In the genomic region with DNA sequence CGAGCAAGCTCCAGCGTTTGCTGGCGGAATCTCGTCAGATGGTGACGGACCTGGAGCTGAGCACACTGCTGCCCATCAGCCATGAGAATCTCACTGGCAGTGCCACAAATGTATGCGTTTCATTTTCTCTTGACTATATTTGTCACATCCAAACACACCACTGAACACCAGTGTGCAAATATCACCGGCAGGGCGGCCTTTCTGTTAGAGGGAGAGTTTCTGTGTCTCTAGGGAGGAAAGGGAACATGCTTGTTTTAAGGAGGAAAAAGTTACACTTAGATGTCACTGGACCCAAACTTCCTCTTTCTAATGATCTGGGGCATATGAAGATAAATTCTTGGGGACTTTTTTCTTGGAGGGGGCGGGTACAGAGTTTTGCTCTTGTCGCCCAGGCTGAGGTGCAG, we compare ENCODE assay signal across 14 cellular contexts. TPM values are rescaled to one million over a fixed set of nuclear protein-coding genes. Genes with fewer than 3 reads are reported as not detected.
DNase-seq lines count a peak whose midpoint lies in the region; ATAC-seq and TF ChIP-seq lines count a peak whose summit lies in the region.
"Had no signal": no experiment of that assay in that cellular context is flagged by ENCODE, and none has a peak within 500 bp of the region (broad histone marks: within the 10 kb centered on the region; RNA-seq: fewer than 3 reads in every experiment).

No MANE protein-coding gene starts in this region.

- TF ChIP-seq CTCF in chondrocyte (IDR thresholded peaks at IDR 0.05), result no peak

- no peaks in the 10 kb centered on the region for H3K36me3 Mint-ChIP-seq in stimulated activated memory B cell treated with anti-CD40 and anti-IgM and Interleukin-4, amounts not matched to agents 10 μg/mL and 1 μg/mL and 100 μg/mL, for 72 hours
- peaks cover 3% of the 10 kb centered on the region for H3K36me3 Mint-ChIP-seq in chondrocyte (ENCODE audit: low read depth)
- H3K36me3 Mint-ChIP-seq: activated CD4-positive, alpha-beta memory T cell treated with anti-CD3 and anti-CD28 coated beads for 36 hours had no signal

- ATAC-seq in HG03108 (IDR thresholded peaks at IDR 0.05; ENCODE audit: unreplicated experiment), result peak; percentile 54
- ATAC-seq in stimulated activated memory B cell treated with anti-CD40 and anti-IgM and Interleukin-4, amounts not matched to agents 10 μg/mL and 1 μg/mL and 100 μg/mL, for 72 hours, result peak; percentile 98
- no peak for ATAC-seq in left colon

- DNase-seq in activated effector memory CD4-positive, alpha-beta T cell treated with anti-CD3 and anti-CD28 coated beads, Interleukin-2, amount 50 U/mL, for 16 hours, result peak; percentile 4
- no peak for DNase-seq in activated effector memory CD4-positive, alpha-beta T cell treated with Interleukin-2 at 50 U/mL for 16 hours
- DNase-seq in OCI-M1 (lab: John Stamatoyannopoulos, UW) (peak; percentile 49), T1000 (lab: John Stamatoyannopoulos, UW) (no peak), left colon (no peak), chondrocyte (ENCODE audit: low spot score) (no peak)
- DNase-seq: activated CD4-positive, alpha-beta memory T cell treated with anti-CD3 and anti-CD28 coated beads for 36 hours; Caco-2; H7; NCI-H1105 treated with DMSO at 0.1 percent for 48 hours; NCI-H446 treated with DMSO at 0.1 percent for 48 hours had no signal

- intact Hi-C loops in left colon (cut with DNase I, micrococcal nuclease), result no loop called here

- H3K4me1 Mint-ChIP-seq in stimulated activated memory B cell treated with anti-CD40 and anti-IgM and Interleukin-4, amounts not matched to agents 10 μg/mL and 1 μg/mL and 100 μg/mL, for 72 hours, result peaks cover 50% of the 10 kb centered on the region
- no peaks in the 10 kb centered on the region for H3K4me1 Mint-ChIP-seq in chondrocyte (ENCODE audit: low read depth)

- H3K27me3 Mint-ChIP-seq in stimulated activated memory B cell treated with anti-CD40 and anti-IgM and Interleukin-4, amounts not matched to agents 10 μg/mL and 1 μg/mL and 100 μg/mL, for 72 hours, result no peaks in the 10 kb centered on the region
- no peaks in the 10 kb centered on the region for H3K27me3 Mint-ChIP-seq in chondrocyte (ENCODE audit: low read depth)
- H3K27me3 Mint-ChIP-seq: activated CD4-positive, alpha-beta memory T cell treated with anti-CD3 and anti-CD28 coated beads for 36 hours had no signal

- peak overlapping the region; percentile 69 for H3K4me3 Mint-ChIP-seq in stimulated activated memory B cell treated with anti-CD40 and anti-IgM and Interleukin-4, amounts not matched to agents 10 μg/mL and 1 μg/mL and 100 μg/mL, for 72 hours
- H3K4me3 Mint-ChIP-seq in chondrocyte (ENCODE audit: unreplicated experiment), result no peak overlapping the region
- H3K4me3 Mint-ChIP-seq: activated CD4-positive, alpha-beta memory T cell treated with anti-CD3 and anti-CD28 coated beads for 36 hours had no signal

- H3K9me3 Mint-ChIP-seq in stimulated activated memory B cell treated with anti-CD40 and anti-IgM and Interleukin-4, amounts not matched to agents 10 μg/mL and 1 μg/mL and 100 μg/mL, for 72 hours, result no peaks in the 10 kb centered on the region
- no peaks in the 10 kb centered on the region for H3K9me3 Mint-ChIP-seq in chondrocyte (ENCODE audit: low read depth)
- H3K9me3 Mint-ChIP-seq: activated CD4-positive, alpha-beta memory T cell treated with anti-CD3 and anti-CD28 coated beads for 36 hours; activated T-helper 2 cell treated with anti-CD3 and anti-CD28 coated beads, Interferon-gamma antibody, Interleukin-2, Interleukin-4, amounts not matched to agents 10 μg/mL and 5 μg/mL and 100 μg/mL, durations not matched to agents 14 hours and 24 hours and 36 hours had no signal

- peak overlapping the region; percentile 87 for H3K27ac Mint-ChIP-seq in stimulated activated memory B cell treated with anti-CD40 and anti-IgM and Interleukin-4, amounts not matched to agents 10 μg/mL and 1 μg/mL and 100 μg/mL, for 72 hours
- H3K27ac Mint-ChIP-seq in chondrocyte (ENCODE audit: unreplicated experiment), result no peak overlapping the region
- H3K27ac Mint-ChIP-seq: activated CD4-positive, alpha-beta memory T cell treated with anti-CD3 and anti-CD28 coated beads for 36 hours; activated T-helper 2 cell treated with anti-CD3 and anti-CD28 coated beads, Interferon-gamma antibody, Interleukin-2, Interleukin-4, amounts not matched to agents 10 μg/mL and 5 μg/mL and 100 μg/mL, durations not matched to agents 14 hours and 24 hours and 36 hours had no signal

RNA-seq across cellular contexts. Expression of gene HIP1R, which starts 21.9 kb away (rescaled TPM):
- total RNA-seq in left colon (10 to 100 TPM; 62.3 to 66.4 TPM), chondrocyte (13.8 to 14.1 TPM (median 13.8 TPM) in 3 replicates)

RNA-seq across cellular contexts. Expression of gene CCDC62, which starts 38.9 kb away (rescaled TPM):
- under 1 TPM; 0.40 to 0.42 TPM for total RNA-seq in left colon
- 0.30 to 0.63 TPM (median 0.62 TPM) in 3 replicates for total RNA-seq in chondrocyte

Comparison
In these comparisons a context has a peak if more than half of its experiments do, and no peak if none do; other contexts are left out.
1. DNase-seq: peak in activated effector memory CD4-positive, alpha-beta T cell treated with anti-CD3 and anti-CD28 coated beads, Interleukin-2, amount 50 U/mL, for 16 hours (single experiment) and OCI-M1 (single experiment); none in activated effector memory CD4-positive, alpha-beta T cell treated with Interleukin-2 at 50 U/mL for 16 hours (single experiment), T1000 (single experiment), left colon (0 of 2) and chondrocyte (single experiment).